ENCODE assay signal across 27 cellular contexts in the genomic region with DNA sequence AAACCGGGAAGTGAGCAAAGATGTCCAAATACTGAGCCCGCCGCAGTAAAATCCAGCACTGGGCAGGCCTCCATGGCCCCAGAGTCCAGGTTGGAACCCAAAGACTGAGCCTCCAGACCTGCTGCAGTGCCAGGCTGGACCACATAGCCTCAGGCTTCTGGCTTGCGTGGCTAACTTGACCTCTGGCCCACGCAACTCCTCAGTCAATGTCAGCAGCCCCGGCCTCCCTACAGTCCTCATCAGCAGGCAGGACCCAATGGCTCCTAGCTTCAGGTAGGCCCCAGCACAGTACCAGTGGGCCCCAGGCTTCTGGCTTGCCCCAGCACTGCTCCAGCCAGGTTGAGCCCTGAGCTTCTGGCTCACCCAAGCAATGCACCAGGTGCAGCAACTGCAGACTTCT.
"Had no signal": no experiment of that assay in that cellular context is flagged by ENCODE, and none has a peak within 500 bp of the region (broad histone marks: within the 10 kb centered on the region; RNA-seq: fewer than 3 reads in every experiment).

No MANE protein-coding gene starts in this region.

- FAIRE-seq: endometrium, kidney, pancreas had no signal

- H3K27ac Mint-ChIP-seq: natural killer cell treated with Interleukin-12 subunit alpha and Interleukin-12 subunit beta and Interleukin-15 and Interleukin-18, amount 100 ng/mL, for 72 hours; progenitor cell of endocrine pancreas; stimulated activated effector memory CD8-positive, alpha-beta T cell treated with anti-CD3 and anti-CD28 coated beads, Interleukin-12 subunit alpha, Interleukin-12 subunit beta, amount 100 ng/mL, for 72 hours had no signal

- H3K4me2 ChIP-seq: smooth muscle cell had no signal

- H3K4me3 Mint-ChIP-seq: central memory CD8-positive, alpha-beta T cell; natural killer cell treated with Interleukin-12 subunit alpha and Interleukin-12 subunit beta and Interleukin-15 and Interleukin-18, amount 100 ng/mL, for 72 hours; stimulated activated effector memory CD8-positive, alpha-beta T cell treated with anti-CD3 and anti-CD28 coated beads, Interleukin-12 subunit alpha, Interleukin-12 subunit beta, amount 100 ng/mL, for 72 hours had no signal

- H3K9me3 ChIP-seq: pancreas, suprapubic skin, upper lobe of right lung had no signal

- H3K4me1 Mint-ChIP-seq: central memory CD8-positive, alpha-beta T cell; stimulated activated effector memory CD8-positive, alpha-beta T cell treated with anti-CD3 and anti-CD28 coated beads, Interleukin-12 subunit alpha, Interleukin-12 subunit beta, amount 100 ng/mL, for 72 hours had no signal

- H3K4me1 ChIP-seq: esophagus squamous epithelium, gastroesophageal sphincter, pancreas, tibial artery, upper lobe of right lung had no signal

- H3K36me3 ChIP-seq: esophagus squamous epithelium, gastroesophageal sphincter, neutrophil, pancreas, suprapubic skin, tibial artery, upper lobe of right lung had no signal

- H3K27me3 ChIP-seq: gastroesophageal sphincter, neutrophil, pancreas, tibial artery, upper lobe of right lung had no signal

- H3K27me3 Mint-ChIP-seq: progenitor cell of endocrine pancreas had no signal

- H3K4me3 ChIP-seq: esophagus squamous epithelium, gastroesophageal sphincter, lung, pancreas, smooth muscle cell, suprapubic skin, tibial artery, upper lobe of right lung had no signal

- DNase-seq: effector memory CD4-positive, alpha-beta T cell; esophagus squamous epithelium; foreskin fibroblast; glutamatergic neuron; kidney; left cardiac atrium; left ventricle myocardium superior; mesenchymal stem cell; midbrain; pancreas; right cardiac atrium; stimulated activated CD4-positive, alpha-beta T cell treated with anti-CD3 and anti-CD28 coated beads, Interleukin-2, amount 100 ng/mL, for 48 hours; stimulated activated CD8-positive, alpha-beta memory T cell treated with anti-CD3 and anti-CD28 coated beads, Interleukin-4, amount 100 ng/mL, for 48 hours; stimulated activated naive CD8-positive, alpha-beta T cell treated with anti-CD3 and anti-CD28 coated beads, Interleukin-15, Interleukin-2, amounts not matched to agents 100 U/mL and 50 U/mL, for 24 hours; tibial artery; upper lobe of right lung had no signal

- H3K36me3 Mint-ChIP-seq: natural killer cell treated with Interleukin-12 subunit alpha and Interleukin-12 subunit beta and Interleukin-15 and Interleukin-18, amount 100 ng/mL, for 72 hours; stimulated activated effector memory CD8-positive, alpha-beta T cell treated with anti-CD3 and anti-CD28 coated beads, Interleukin-12 subunit alpha, Interleukin-12 subunit beta, amount 100 ng/mL, for 72 hours had no signal

- H3K27ac ChIP-seq: epithelial cell of prostate, esophagus squamous epithelium, gastroesophageal sphincter, neutrophil, pancreas, suprapubic skin, tibial artery, upper lobe of right lung had no signal
